Comparison of ENCODE assay signal across 23 cellular contexts in the genomic region with DNA sequence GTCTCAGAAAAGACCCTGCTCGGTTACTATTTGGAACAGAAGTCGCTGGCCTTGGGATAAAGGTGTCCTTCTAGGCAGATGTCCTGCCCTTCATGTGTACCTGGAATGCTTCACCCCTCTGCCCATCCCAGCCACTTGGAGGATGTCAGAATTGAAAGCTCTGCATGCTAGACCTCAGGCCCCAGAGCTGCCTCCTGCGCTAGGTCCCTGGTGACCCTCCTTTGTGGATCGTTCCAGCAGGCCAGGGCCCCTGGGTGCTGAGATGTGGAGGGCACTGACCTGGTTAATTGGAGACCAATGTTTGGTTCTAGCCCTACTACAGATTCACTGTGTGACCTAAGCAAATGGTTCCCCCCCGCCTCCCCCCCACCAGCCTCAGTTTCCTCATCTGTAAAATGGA.
"Had no signal": no experiment of that assay in that cellular context is flagged by ENCODE, and none has a peak within 500 bp of the region (broad histone marks: within the 10 kb centered on the region; RNA-seq: fewer than 3 reads in every experiment).

No MANE protein-coding gene starts in this region.

- ATAC-seq: foreskin keratinocyte; left cardiac atrium; lower lobe of right lung; pancreas; sciatic nerve; stimulated activated naive B cell treated with anti-CD40 and anti-IgM and Interleukin-4, amounts not matched to agents 10 μg/mL and 1 μg/mL and 100 μg/mL, for 72 hours; stimulated activated naive CD8-positive, alpha-beta T cell treated with anti-CD3 and anti-CD28 coated beads, Interleukin-15, amount 100 ng/mL, for 72 hours had no signal

- H3K4me3 Mint-ChIP-seq: central memory CD8-positive, alpha-beta T cell; endodermal cell; stimulated activated naive B cell treated with anti-CD40 and anti-IgM and Interleukin-4, amounts not matched to agents 10 μg/mL and 1 μg/mL and 100 μg/mL, for 72 hours; stimulated activated naive CD8-positive, alpha-beta T cell treated with anti-CD3 and anti-CD28 coated beads, Interleukin-15, amount 100 ng/mL, for 72 hours had no signal

- FAIRE-seq: endothelial cell of umbilical vein, kidney, pancreas had no signal

- H3K9me3 Mint-ChIP-seq: central memory CD8-positive, alpha-beta T cell; endodermal cell; naive B cell; stimulated activated naive B cell treated with anti-CD40 and anti-IgM and Interleukin-4, amounts not matched to agents 10 μg/mL and 1 μg/mL and 100 μg/mL, for 72 hours; stimulated activated naive CD8-positive, alpha-beta T cell treated with anti-CD3 and anti-CD28 coated beads, Interleukin-15, amount 100 ng/mL, for 72 hours had no signal

- DNase-seq: dermis blood vessel endothelial cell; effector CD4-positive, alpha-beta T cell; endodermal cell; erythroblast; foreskin keratinocyte; kidney; left cardiac atrium; left ventricle myocardium inferior; lower lobe of right lung; mesenchymal stem cell; naive B cell; occipital lobe; spleen; stimulated activated CD4-positive, alpha-beta T cell treated with anti-CD3 and anti-CD28 coated beads, Interleukin-15, amount 100 ng/mL, for 24 hours; stimulated activated CD4-positive, alpha-beta T cell treated with anti-CD3 and anti-CD28 coated beads, Interleukin-1b, Interleukin-23, amount 100 ng/mL, for 48 hours; stimulated activated CD4-positive, alpha-beta T cell treated with anti-CD3 and anti-CD28 coated beads, Interleukin-4, amount 100 ng/mL, for 24 hours; stimulated activated naive B cell treated with anti-CD40 and anti-IgM and Interleukin-4, amounts not matched to agents 10 μg/mL and 1 μg/mL and 100 μg/mL, for 72 hours; stimulated activated naive CD8-positive, alpha-beta T cell treated with anti-CD3 and anti-CD28 coated beads, Interleukin-15, amount 100 ng/mL, for 72 hours; transverse colon had no signal

- H3K27me3 Mint-ChIP-seq: central memory CD8-positive, alpha-beta T cell; naive B cell; stimulated activated naive B cell treated with anti-CD40 and anti-IgM and Interleukin-4, amounts not matched to agents 10 μg/mL and 1 μg/mL and 100 μg/mL, for 72 hours had no signal

- H3K36me3 Mint-ChIP-seq: naive B cell had no signal

- H3K27ac Mint-ChIP-seq: endodermal cell; stimulated activated naive B cell treated with anti-CD40 and anti-IgM and Interleukin-4, amounts not matched to agents 10 μg/mL and 1 μg/mL and 100 μg/mL, for 72 hours; stimulated activated naive CD8-positive, alpha-beta T cell treated with anti-CD3 and anti-CD28 coated beads, Interleukin-15, amount 100 ng/mL, for 72 hours had no signal
